Comparison of ENCODE assay signal across 1 cellular context in genomic region chr2:133434962-133435668, GRCh38.
TF ChIP-seq lines count a peak whose summit lies in the region.

No MANE protein-coding gene starts in this region.

TF ChIP-seq in GM23338, 12 proteins besides CTCF, POLR2A, EP300 and RAD21 (continued from another document):
- TF ChIP-seq REST (IDR thresholded peaks at IDR 0.05; ENCODE audit: unreplicated experiment) (no peak), ETS1 (IDR thresholded peaks at IDR 0.05) (no peak), CREB1 (CRISPR knock-in tag; IDR thresholded peaks at IDR 0.05; ENCODE audit: low read depth) (no peak)
